23 cellular contexts compared by ENCODE assay signal in genomic region chr19:30212574-30212973, GRCh38.
A peak's percentile ranks its signal among the peaks of the same experiment; 100 is the strongest.
DNase-seq lines count a peak whose midpoint lies in the region; ATAC-seq and TF ChIP-seq lines count a peak whose summit lies in the region.
"Had no signal": no experiment of that assay in that cellular context is flagged by ENCODE, and none has a peak within 500 bp of the region (broad histone marks: within the 10 kb centered on the region; RNA-seq: fewer than 3 reads in every experiment).

No MANE protein-coding gene starts in this region.

- DNase-seq in 8988T = peak; percentile 1
- peak; percentile 43 for DNase-seq in coronary artery (ENCODE audit: low spot score)
- DNase-seq in mesenchymal stem cell = no peak
- DNase-seq in stimulated activated effector memory CD8-positive, alpha-beta T cell treated with anti-CD3 and anti-CD28 coated beads, Interleukin-12 subunit alpha, Interleukin-12 subunit beta, amount 100 ng/mL, for 72 hours (ENCODE audit: low spot score in 2 of 2) = no peak
- DNase-seq in osteoblast (ENCODE audit: insufficient read length, low spot score, missing footprints) = no peak
- no peak for DNase-seq in natural killer cell
- DNase-seq: ACHN; BE2C; C1 segment of cervical spinal cord; CD4-positive, CD25-positive, alpha-beta regulatory T cell; CD8-positive, alpha-beta memory T cell; COR-L47; DMS 273 treated with DMSO at 0.1 percent for 48 hours; DMS53; DND-41; EL; GM23248; HCEC 1CT; IMR-90 had no signal

- TF ChIP-seq CTCF in coronary artery (IDR thresholded peaks at IDR 0.05) (no peak), osteoblast (IDR thresholded peaks at IDR 0.05; ENCODE audit: extremely low read depth, low read depth, low read length) (no peak), natural killer cell (IDR thresholded peaks at IDR 0.05) (no peak)

- H4K8ac ChIP-seq in mesenchymal stem cell (ENCODE audit: low read length) = no peak overlapping the region

- WGBS in mesenchymal stem cell = 73% methylated on average over 12 of the region's 12 CpGs

- H3K79me2 ChIP-seq in osteoblast (ENCODE audit: insufficient read depth, low read length) = no peaks in the 10 kb centered on the region

- H2BK5ac ChIP-seq in mesenchymal stem cell (ENCODE audit: low read depth, low read length, poor library complexity, severe bottlenecking) = no peak overlapping the region

- H2AK5ac ChIP-seq in mesenchymal stem cell (ENCODE audit: low read length, severe bottlenecking) = no peak overlapping the region

- peaks cover 8 to 17% of the 10 kb centered on the region in 2 donors for H3K27me3 Mint-ChIP-seq in natural killer cell (ENCODE audit: low read depth in 2 of 2)

- H3K27ac ChIP-seq in coronary artery (no peak overlapping the region), mesenchymal stem cell (ENCODE audit: low read length, poor library complexity, severe bottlenecking) (no peak overlapping the region), osteoblast (ENCODE audit: low read depth, low read length) (no peak overlapping the region)
- H3K27ac ChIP-seq: GM23248, HL-60 had no signal

- H4K91ac ChIP-seq in mesenchymal stem cell (ENCODE audit: low read length) = peak overlapping the region; percentile 27

- no peak overlapping the region for H3K18ac ChIP-seq in mesenchymal stem cell (ENCODE audit: low read depth in 1 of 2, low read length in 2 of 2)

- H3K4ac ChIP-seq in mesenchymal stem cell (ENCODE audit: low read depth in 1 of 2, low read length in 2 of 2) = no peak overlapping the region

- no peaks in the 10 kb centered on the region for H4K20me1 ChIP-seq in osteoblast (ENCODE audit: insufficient read depth, low read length)

- H3K36me3 Mint-ChIP-seq in stimulated activated effector memory CD8-positive, alpha-beta T cell treated with anti-CD3 and anti-CD28 coated beads, Interleukin-12 subunit alpha, Interleukin-12 subunit beta, amount 100 ng/mL, for 72 hours = no peaks in the 10 kb centered on the region
- no peaks in the 10 kb centered on the region for H3K36me3 Mint-ChIP-seq in natural killer cell
- H3K36me3 Mint-ChIP-seq: CD4-positive, CD25-positive, alpha-beta regulatory T cell; CD8-positive, alpha-beta memory T cell had no signal

- ATAC-seq in stimulated activated effector memory CD8-positive, alpha-beta T cell treated with anti-CD3 and anti-CD28 coated beads, Interleukin-12 subunit alpha, Interleukin-12 subunit beta, amount 100 ng/mL, for 72 hours = no peak
- ATAC-seq in natural killer cell (no peak), HG03432 (IDR thresholded peaks at IDR 0.05; ENCODE audit: unreplicated experiment) (no peak)
- ATAC-seq: GM12878, K562 had no signal

- no peaks in the 10 kb centered on the region for H3K9me3 Mint-ChIP-seq in stimulated activated effector memory CD8-positive, alpha-beta T cell treated with anti-CD3 and anti-CD28 coated beads, Interleukin-12 subunit alpha, Interleukin-12 subunit beta, amount 100 ng/mL, for 72 hours
- H3K9me3 Mint-ChIP-seq in natural killer cell = no peaks in the 10 kb centered on the region
- H3K9me3 Mint-ChIP-seq: CD4-positive, CD25-positive, alpha-beta regulatory T cell had no signal

- H2BK120ac ChIP-seq in mesenchymal stem cell (ENCODE audit: low read depth, low read length) = no peak overlapping the region

- peaks cover 9% of the 10 kb centered on the region for H3K4me1 Mint-ChIP-seq in stimulated activated effector memory CD8-positive, alpha-beta T cell treated with anti-CD3 and anti-CD28 coated beads, Interleukin-12 subunit alpha, Interleukin-12 subunit beta, amount 100 ng/mL, for 72 hours
- H3K4me1 Mint-ChIP-seq in natural killer cell = peaks cover 7 to 8% of the 10 kb centered on the region in 2 donors

- no peak overlapping the region for H3K4me2 ChIP-seq in mesenchymal stem cell (ENCODE audit: low read length, poor library complexity, severe bottlenecking)
- H3K4me2 ChIP-seq in osteoblast (ENCODE audit: insufficient read depth, low read length) = no peak overlapping the region

- H3K36me3 ChIP-seq in mesenchymal stem cell (ENCODE audit: control insufficient read depth in 1 of 2, insufficient read depth in 2 of 2, low read depth in 1 of 2, low read length in 2 of 2) (no peaks in the 10 kb centered on the region), osteoblast (ENCODE audit: insufficient read depth, low read length) (no peaks in the 10 kb centered on the region)
- H3K36me3 ChIP-seq: BE2C had no signal

- no peak overlapping the region for H2BK15ac ChIP-seq in mesenchymal stem cell (ENCODE audit: low read depth, poor library complexity, severe bottlenecking)

- H3K27ac Mint-ChIP-seq in stimulated activated effector memory CD8-positive, alpha-beta T cell treated with anti-CD3 and anti-CD28 coated beads, Interleukin-12 subunit alpha, Interleukin-12 subunit beta, amount 100 ng/mL, for 72 hours = peak overlapping the region; percentile 23
- H3K27ac Mint-ChIP-seq in natural killer cell = no peak overlapping the region
- H3K27ac Mint-ChIP-seq: CD4-positive, CD25-positive, alpha-beta regulatory T cell had no signal

- no peaks in the 10 kb centered on the region for H3K4me1 ChIP-seq in mesenchymal stem cell (ENCODE audit: control insufficient read depth, insufficient read depth, low read depth, low read length)
- no peaks in the 10 kb centered on the region for H3K4me1 ChIP-seq in osteoblast (ENCODE audit: insufficient read depth, low read length)

- peaks cover 3% of the 10 kb centered on the region for H3K9me3 ChIP-seq in mesenchymal stem cell (ENCODE audit: control insufficient read depth, low read length)
- H3K9me3 ChIP-seq in osteoblast (ENCODE audit: low read depth, low read length) = no peaks in the 10 kb centered on the region
- H3K9me3 ChIP-seq: BE2C had no signal

- H3K9ac ChIP-seq in mesenchymal stem cell (ENCODE audit: low read length) = no peak overlapping the region
- H3K9ac ChIP-seq: GM23248 had no signal

- H3K4me3 Mint-ChIP-seq in stimulated activated effector memory CD8-positive, alpha-beta T cell treated with anti-CD3 and anti-CD28 coated beads, Interleukin-12 subunit alpha, Interleukin-12 subunit beta, amount 100 ng/mL, for 72 hours = no peak overlapping the region
- no peak overlapping the region for H3K4me3 Mint-ChIP-seq in natural killer cell
- H3K4me3 Mint-ChIP-seq: CD4-positive, CD25-positive, alpha-beta regulatory T cell; CD8-positive, alpha-beta memory T cell had no signal

- H2BK12ac ChIP-seq in mesenchymal stem cell (ENCODE audit: low read length in 2 of 2) = no peak overlapping the region

- H3K14ac ChIP-seq in mesenchymal stem cell (ENCODE audit: low read length in 2 of 2) = no peak overlapping the region

- H3K23ac ChIP-seq in mesenchymal stem cell (ENCODE audit: low read length in 2 of 2) = no peak overlapping the region

- H2AFZ ChIP-seq in mesenchymal stem cell (ENCODE audit: low read depth, low read length) (no peak overlapping the region), osteoblast (ENCODE audit: low read length) (no peak overlapping the region)
- H2AFZ ChIP-seq: GM23248 had no signal

- H3K4me3 ChIP-seq in coronary artery (no peak overlapping the region), mesenchymal stem cell (ENCODE audit: insufficient read depth in 1 of 2, low read depth in 1 of 2, low read length in 2 of 2) (no peak overlapping the region), osteoblast (ENCODE audit: insufficient read depth, low read length) (no peak overlapping the region)
- H3K4me3 ChIP-seq: GM12878, GM23248, K562 had no signal

- intact Hi-C loops in natural killer cell (cut with micrococcal nuclease) = no loop called here

- H3K27me3 ChIP-seq in mesenchymal stem cell (ENCODE audit: control insufficient read depth in 1 of 2, insufficient read depth in 1 of 2, low read length in 2 of 2) = peaks cover 0 to 11% of the 10 kb centered on the region in 2 experiments
- H3K27me3 ChIP-seq in osteoblast (ENCODE audit: insufficient read depth, low read length) = no peaks in the 10 kb centered on the region
- H3K27me3 ChIP-seq: BE2C had no signal

- no peaks in the 10 kb centered on the region for H3K79me1 ChIP-seq in mesenchymal stem cell (replicated peaks; ENCODE audit: low read length, poor library complexity, severe bottlenecking)

Comparison
In these comparisons a context has a peak if more than half of its experiments do, and no peak if none do; other contexts are left out.
1. DNase-seq: peak in 8988T (single experiment) and coronary artery (single experiment); none in mesenchymal stem cell (single experiment), stimulated activated effector memory CD8-positive, alpha-beta T cell treated with anti-CD3 and anti-CD28 coated beads, Interleukin-12 subunit alpha, Interleukin-12 subunit beta, amount 100 ng/mL, for 72 hours (0 of 2), osteoblast (single experiment) and natural killer cell (single experiment).